In the genomic region with DNA sequence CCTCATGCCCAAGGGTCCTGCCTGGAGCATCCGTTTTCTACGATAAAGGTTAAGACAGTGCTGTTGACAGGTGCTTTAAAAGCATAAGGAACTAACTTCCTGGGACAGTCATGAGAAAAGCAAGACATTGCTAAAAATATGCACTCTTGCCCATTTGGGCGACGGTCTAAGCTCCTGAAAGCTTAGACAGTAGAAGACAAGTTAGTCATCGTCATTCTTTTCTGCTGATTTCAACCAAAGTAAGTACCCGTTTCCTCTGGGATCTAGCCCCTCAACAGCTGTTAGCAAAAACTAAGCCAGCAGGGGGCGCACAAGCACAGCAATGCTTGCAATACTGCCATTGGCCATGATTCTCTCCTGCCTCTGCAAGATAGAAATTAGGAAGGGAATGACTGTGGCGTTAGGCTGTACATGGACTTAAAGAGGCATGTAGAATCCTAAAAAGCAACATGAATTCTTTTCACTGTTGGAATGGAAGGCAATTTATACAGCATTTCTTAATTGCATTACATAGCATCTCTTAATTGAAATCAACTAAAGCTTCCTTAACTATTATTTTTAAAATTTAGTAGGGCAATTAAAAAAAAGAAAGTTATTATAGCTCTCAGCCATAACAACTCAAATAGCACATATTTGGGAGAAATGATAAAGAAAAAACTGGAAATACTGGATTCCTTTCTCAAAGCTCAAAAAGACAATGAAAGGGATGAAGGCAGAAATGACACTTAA, we compare ENCODE assay signal across 1 cellular context.
TF ChIP-seq lines count a peak whose summit lies in the region.

No MANE protein-coding gene starts in this region.

TF ChIP-seq in HepG2, 621 proteins besides CTCF, POLR2A, EP300 and RAD21 (continued from another document and continues in another):
- TF ChIP-seq, protein P1, sequence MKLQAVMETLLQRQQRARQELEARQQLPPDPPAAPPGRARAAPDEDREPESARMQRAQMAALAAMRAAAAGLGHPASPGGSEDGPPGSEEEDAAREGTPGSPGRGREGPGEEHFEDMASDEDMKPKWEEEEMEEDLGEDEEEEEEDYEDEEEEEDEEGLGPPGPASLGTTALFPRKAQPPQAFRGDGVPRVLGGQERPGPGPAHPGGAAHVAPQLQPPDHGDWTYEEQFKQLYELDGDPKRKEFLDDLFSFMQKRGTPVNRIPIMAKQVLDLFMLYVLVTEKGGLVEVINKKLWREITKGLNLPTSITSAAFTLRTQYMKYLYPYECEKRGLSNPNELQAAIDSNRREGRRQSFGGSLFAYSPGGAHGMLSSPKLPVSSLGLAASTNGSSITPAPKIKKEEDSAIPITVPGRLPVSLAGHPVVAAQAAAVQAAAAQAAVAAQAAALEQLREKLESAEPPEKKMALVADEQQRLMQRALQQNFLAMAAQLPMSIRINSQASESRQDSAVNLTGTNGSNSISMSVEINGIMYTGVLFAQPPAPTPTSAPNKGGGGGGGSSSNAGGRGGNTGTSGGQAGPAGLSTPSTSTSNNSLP (IDR thresholded peaks at IDR 0.05; ENCODE audit: low read depth, low read length) = 0 out of 2 replicates have a peak, but pooled peaks have one; percentile 38
- TF ChIP-seq SP1 (IDR thresholded peaks at IDR 0.05) (no peak), SP1 (CRISPR knock-in tag; IDR thresholded peaks at IDR 0.05) (0 out of 2 replicates have a peak, but pooled peaks have one; percentile 42), NBN (conservative IDR thresholded peaks at IDR 0.05) (no peak), ZSCAN21 (CRISPR knock-in tag; IDR thresholded peaks at IDR 0.05; ENCODE audit: borderline replicate concordance) (0 out of 2 replicates have a peak, but pooled peaks have one; percentile 40), ZKSCAN8 (CRISPR knock-in tag; IDR thresholded peaks at IDR 0.05; ENCODE audit: borderline replicate concordance) (peak; percentile 55; the same call in 1 of the 2 replicates), ZBED4 (CRISPR knock-in tag; IDR thresholded peaks at IDR 0.05; ENCODE audit: borderline replicate concordance) (no peak), SOX13 (IDR thresholded peaks at IDR 0.05) (no peak), SOX13 (CRISPR knock-in tag; conservative IDR thresholded peaks at IDR 0.05 in 1 of 2, IDR thresholded peaks at IDR 0.05 in 1 of 2) (no peak), ZNF180 (CRISPR knock-in tag; IDR thresholded peaks at IDR 0.05; ENCODE audit: borderline replicate concordance, low read depth) (no peak), THAP11 (CRISPR knock-in tag; IDR thresholded peaks at IDR 0.05) (peak; percentile 28; the same call in 1 of the 2 replicates), RXRB (CRISPR knock-in tag; IDR thresholded peaks at IDR 0.05; ENCODE audit: borderline replicate concordance) (peak; percentile 46; the same call in 1 of the 2 replicates), ARID5B (CRISPR knock-in tag; IDR thresholded peaks at IDR 0.05) (0 out of 2 replicates have a peak, but pooled peaks have one; percentile 14), SMAD3 (CRISPR knock-in tag; IDR thresholded peaks at IDR 0.05) (0 out of 2 replicates have a peak, but pooled peaks have one; percentile 59), ONECUT2 (CRISPR knock-in tag; IDR thresholded peaks at IDR 0.05) (0 out of 2 replicates have a peak, but pooled peaks have one; percentile 10), ETV5 (CRISPR knock-in tag; IDR thresholded peaks at IDR 0.05; ENCODE audit: borderline replicate concordance) (peak; percentile 25; the same call in 1 of the 2 replicates), ZNF614 (CRISPR knock-in tag; IDR thresholded peaks at IDR 0.05; ENCODE audit: borderline replicate concordance) (0 out of 2 replicates have a peak, but pooled peaks have one; percentile 60), SIN3B (IDR thresholded peaks at IDR 0.05; ENCODE audit: low read length) (no peak), GATAD2A (CRISPR knock-in tag; IDR thresholded peaks at IDR 0.05) (peak; percentile 43; the same call in 1 of the 2 replicates), TEAD3 (CRISPR knock-in tag; optimal IDR thresholded peaks at IDR 0.05; ENCODE audit: borderline replicate concordance) (peak; percentile 68)
- TF ChIP-seq, protein P2, sequence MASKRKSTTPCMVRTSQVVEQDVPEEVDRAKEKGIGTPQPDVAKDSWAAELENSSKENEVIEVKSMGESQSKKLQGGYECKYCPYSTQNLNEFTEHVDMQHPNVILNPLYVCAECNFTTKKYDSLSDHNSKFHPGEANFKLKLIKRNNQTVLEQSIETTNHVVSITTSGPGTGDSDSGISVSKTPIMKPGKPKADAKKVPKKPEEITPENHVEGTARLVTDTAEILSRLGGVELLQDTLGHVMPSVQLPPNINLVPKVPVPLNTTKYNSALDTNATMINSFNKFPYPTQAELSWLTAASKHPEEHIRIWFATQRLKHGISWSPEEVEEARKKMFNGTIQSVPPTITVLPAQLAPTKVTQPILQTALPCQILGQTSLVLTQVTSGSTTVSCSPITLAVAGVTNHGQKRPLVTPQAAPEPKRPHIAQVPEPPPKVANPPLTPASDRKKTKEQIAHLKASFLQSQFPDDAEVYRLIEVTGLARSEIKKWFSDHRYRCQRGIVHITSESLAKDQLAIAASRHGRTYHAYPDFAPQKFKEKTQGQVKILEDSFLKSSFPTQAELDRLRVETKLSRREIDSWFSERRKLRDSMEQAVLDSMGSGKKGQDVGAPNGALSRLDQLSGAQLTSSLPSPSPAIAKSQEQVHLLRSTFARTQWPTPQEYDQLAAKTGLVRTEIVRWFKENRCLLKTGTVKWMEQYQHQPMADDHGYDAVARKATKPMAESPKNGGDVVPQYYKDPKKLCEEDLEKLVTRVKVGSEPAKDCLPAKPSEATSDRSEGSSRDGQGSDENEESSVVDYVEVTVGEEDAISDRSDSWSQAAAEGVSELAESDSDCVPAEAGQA (IDR thresholded peaks at IDR 0.05; ENCODE audit: low read depth) = no peak
- TF ChIP-seq, protein P2 (CRISPR knock-in tag; IDR thresholded peaks at IDR 0.05; ENCODE audit: borderline replicate concordance) = no peak
- TF ChIP-seq, protein P3, sequence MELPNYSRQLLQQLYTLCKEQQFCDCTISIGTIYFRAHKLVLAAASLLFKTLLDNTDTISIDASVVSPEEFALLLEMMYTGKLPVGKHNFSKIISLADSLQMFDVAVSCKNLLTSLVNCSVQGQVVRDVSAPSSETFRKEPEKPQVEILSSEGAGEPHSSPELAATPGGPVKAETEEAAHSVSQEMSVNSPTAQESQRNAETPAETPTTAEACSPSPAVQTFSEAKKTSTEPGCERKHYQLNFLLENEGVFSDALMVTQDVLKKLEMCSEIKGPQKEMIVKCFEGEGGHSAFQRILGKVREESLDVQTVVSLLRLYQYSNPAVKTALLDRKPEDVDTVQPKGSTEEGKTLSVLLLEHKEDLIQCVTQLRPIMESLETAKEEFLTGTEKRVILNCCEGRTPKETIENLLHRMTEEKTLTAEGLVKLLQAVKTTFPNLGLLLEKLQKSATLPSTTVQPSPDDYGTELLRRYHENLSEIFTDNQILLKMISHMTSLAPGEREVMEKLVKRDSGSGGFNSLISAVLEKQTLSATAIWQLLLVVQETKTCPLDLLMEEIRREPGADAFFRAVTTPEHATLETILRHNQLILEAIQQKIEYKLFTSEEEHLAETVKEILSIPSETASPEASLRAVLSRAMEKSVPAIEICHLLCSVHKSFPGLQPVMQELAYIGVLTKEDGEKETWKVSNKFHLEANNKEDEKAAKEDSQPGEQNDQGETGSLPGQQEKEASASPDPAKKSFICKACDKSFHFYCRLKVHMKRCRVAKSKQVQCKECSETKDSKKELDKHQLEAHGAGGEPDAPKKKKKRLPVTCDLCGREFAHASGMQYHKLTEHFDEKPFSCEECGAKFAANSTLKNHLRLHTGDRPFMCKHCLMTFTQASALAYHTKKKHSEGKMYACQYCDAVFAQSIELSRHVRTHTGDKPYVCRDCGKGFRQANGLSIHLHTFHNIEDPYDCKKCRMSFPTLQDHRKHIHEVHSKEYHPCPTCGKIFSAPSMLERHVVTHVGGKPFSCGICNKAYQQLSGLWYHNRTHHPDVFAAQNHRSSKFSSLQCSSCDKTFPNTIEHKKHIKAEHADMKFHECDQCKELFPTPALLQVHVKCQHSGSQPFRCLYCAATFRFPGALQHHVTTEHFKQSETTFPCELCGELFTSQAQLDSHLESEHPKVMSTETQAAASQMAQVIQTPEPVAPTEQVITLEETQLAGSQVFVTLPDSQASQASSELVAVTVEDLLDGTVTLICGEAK (IDR thresholded peaks at IDR 0.05) = no peak
- TF ChIP-seq, protein P3 (CRISPR knock-in tag; IDR thresholded peaks at IDR 0.05) = no peak
